1 cellular context compared by ENCODE assay signal in the genomic region with DNA sequence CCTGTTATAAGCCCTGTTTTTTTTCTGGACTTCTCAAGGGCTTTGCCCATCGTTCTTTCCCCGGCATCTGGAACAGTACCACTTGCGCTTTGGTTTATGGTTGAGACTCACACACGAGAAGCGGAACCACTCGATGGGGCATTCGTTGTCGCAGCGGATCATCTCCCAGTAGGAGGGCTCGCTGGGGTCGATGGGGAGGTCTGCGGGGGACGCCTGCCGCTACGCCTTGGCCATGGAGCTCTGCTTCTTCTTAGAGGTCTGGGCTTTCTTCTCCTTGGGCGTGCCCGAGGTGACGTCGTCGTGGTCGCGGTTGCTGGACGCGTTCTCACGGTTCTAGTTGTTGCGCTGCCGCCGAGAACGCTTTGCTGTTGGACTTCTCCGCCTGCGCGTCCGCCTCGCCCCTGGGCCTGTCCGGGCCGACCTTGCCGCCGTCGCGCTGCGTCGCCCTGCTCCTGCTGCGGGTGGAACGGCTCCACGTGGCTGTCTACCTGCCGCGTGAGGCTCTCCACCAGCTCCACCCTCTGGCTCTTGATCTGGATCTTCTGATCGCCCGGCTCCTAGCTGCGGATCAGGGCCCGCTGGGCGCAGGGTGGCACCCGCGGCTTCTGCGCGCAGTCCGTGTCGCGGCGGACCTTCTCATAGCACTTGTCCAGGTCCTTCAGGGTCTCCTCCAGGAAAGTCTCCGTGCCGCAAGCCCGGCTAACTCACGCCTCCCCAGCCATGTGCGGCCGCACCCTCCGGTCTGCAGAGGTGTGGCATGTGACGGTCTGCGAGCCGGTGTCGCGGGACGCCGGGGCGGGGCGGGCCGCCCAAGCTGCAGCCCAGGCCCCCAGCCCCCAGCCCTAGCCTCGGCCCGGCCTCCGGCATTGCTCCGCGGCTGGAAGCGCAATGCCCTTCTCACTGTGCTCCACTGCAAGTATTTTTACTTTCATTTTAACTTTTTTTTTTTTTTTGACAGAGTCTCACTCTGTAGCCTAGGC.
A peak's percentile ranks its signal among the peaks of the same experiment; 100 is the strongest.
TF ChIP-seq lines count a peak whose summit lies in the region.

No MANE protein-coding gene starts in this region.

TF ChIP-seq in HEK293, 187 proteins besides CTCF, POLR2A, EP300 and RAD21 (continued from another document and continues in another):
- TF ChIP-seq ZNF112 (tag by site-specific recombination; IDR thresholded peaks at IDR 0.05) (no peak), PRDM4 (tag by site-specific recombination; IDR thresholded peaks at IDR 0.05) (no peak), ZNF623 (tag by site-specific recombination; IDR thresholded peaks at IDR 0.05) (no peak), ZNF433 (tag by site-specific recombination; IDR thresholded peaks at IDR 0.05; ENCODE audit: low read depth) (no peak), ZFP3 (tag by site-specific recombination; IDR thresholded peaks at IDR 0.05; ENCODE audit: low read depth) (no peak), ZBTB49 (tag by site-specific recombination; IDR thresholded peaks at IDR 0.05; ENCODE audit: low read depth) (no peak), ZSCAN4 (tag by site-specific recombination; IDR thresholded peaks at IDR 0.05) (no peak), ZNF146 (tag by site-specific recombination; IDR thresholded peaks at IDR 0.05) (no peak), ZNF701 (tag by site-specific recombination; IDR thresholded peaks at IDR 0.05) (no peak), ZNF202 (tag by site-specific recombination; IDR thresholded peaks at IDR 0.05; ENCODE audit: borderline replicate concordance) (no peak), KLF8 (tag by site-specific recombination; IDR thresholded peaks at IDR 0.05) (no peak; the same call in 1 of the 2 replicates), BCL11A (tag by site-specific recombination; IDR thresholded peaks at IDR 0.05; ENCODE audit: low read depth) (no peak), ZBTB6 (tag by site-specific recombination; IDR thresholded peaks at IDR 0.05) (no peak), ZNF184 (tag by site-specific recombination; IDR thresholded peaks at IDR 0.05) (no peak), ZSCAN16 (tag by site-specific recombination; IDR thresholded peaks at IDR 0.05) (no peak), ZBTB17 (tag by site-specific recombination; IDR thresholded peaks at IDR 0.05) (peak; percentile 16), ZBTB26 (tag by site-specific recombination; optimal IDR thresholded peaks at IDR 0.05) (peak; percentile 56), PBX3 (CRISPR knock-in tag; IDR thresholded peaks at IDR 0.05) (no peak), ZNF449 (tag by site-specific recombination; IDR thresholded peaks at IDR 0.05) (no peak; the same call in 1 of the 2 replicates), ZNF600 (tag by site-specific recombination; IDR thresholded peaks at IDR 0.05) (0 out of 2 replicates have a peak, but pooled peaks have one; percentile 34), ZNF624 (tag by site-specific recombination; IDR thresholded peaks at IDR 0.05) (no peak), ZNF341 (tag by site-specific recombination; IDR thresholded peaks at IDR 0.05; ENCODE audit: low read depth) (peak; percentile 21; the same call in 1 of the 2 replicates), GLIS1 (tag by site-specific recombination; IDR thresholded peaks at IDR 0.05) (no peak), SETDB1 (IDR thresholded peaks at IDR 0.05; ENCODE audit: insufficient read length, low read length) (no peak), ZNF585B (tag by site-specific recombination; IDR thresholded peaks at IDR 0.05) (no peak), GLI2 (tag by site-specific recombination; IDR thresholded peaks at IDR 0.05; ENCODE audit: borderline replicate concordance, low read depth) (no peak), ZFP41 (tag by site-specific recombination; IDR thresholded peaks at IDR 0.05; ENCODE audit: borderline replicate concordance) (no peak), ZNF48 (tag by site-specific recombination; IDR thresholded peaks at IDR 0.05) (no peak), ZNF549 (tag by site-specific recombination; IDR thresholded peaks at IDR 0.05) (no peak), ZNF2 (tag by site-specific recombination; IDR thresholded peaks at IDR 0.05) (no peak), ZNF571 (tag by site-specific recombination; IDR thresholded peaks at IDR 0.05) (no peak), ZBTB20 (tag by site-specific recombination; IDR thresholded peaks at IDR 0.05) (peak; percentile 16; the same call in 1 of the 2 replicates), ZNF324 (tag by site-specific recombination; IDR thresholded peaks at IDR 0.05) (no peak), ZNF133 (tag by site-specific recombination; IDR thresholded peaks at IDR 0.05) (no peak), ZNF776 (tag by site-specific recombination; IDR thresholded peaks at IDR 0.05; ENCODE audit: borderline replicate concordance) (no peak)
- TF ChIP-seq, protein P1, sequence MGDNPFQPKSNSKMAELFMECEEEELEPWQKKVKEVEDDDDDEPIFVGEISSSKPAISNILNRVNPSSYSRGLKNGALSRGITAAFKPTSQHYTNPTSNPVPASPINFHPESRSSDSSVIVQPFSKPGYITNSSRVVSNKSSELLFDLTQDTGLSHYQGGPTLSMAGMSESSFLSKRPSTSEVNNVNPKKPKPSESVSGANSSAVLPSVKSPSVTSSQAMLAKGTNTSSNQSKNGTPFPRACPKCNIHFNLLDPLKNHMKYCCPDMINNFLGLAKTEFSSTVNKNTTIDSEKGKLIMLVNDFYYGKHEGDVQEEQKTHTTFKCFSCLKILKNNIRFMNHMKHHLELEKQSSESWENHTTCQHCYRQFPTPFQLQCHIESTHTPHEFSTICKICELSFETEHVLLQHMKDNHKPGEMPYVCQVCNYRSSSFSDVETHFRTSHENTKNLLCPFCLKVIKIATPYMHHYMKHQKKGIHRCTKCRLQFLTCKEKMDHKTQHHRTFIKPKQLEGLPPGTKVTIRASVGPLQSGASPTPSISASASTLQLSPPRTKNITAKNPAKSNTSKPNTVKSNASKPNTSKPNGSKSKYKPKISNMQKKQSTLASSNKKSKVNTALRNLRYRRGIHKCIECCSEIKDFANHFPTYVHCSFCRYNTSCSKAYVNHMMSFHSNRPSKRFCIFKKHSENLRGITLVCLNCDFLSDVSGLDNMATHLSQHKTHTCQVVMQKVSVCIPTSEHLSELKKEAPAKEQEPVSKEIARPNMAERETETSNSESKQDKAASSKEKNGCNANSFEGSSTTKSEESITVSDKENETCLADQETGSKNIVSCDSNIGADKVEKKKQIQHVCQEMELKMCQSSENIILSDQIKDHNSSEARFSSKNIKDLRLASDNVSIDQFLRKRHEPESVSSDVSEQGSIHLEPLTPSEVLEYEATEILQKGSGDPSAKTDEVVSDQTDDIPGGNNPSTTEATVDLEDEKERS (tag by site-specific recombination; IDR thresholded peaks at IDR 0.05), result no peak
